ENCODE assay signal across 19 cellular contexts in genomic region chr3:127041264-127041820, GRCh38.
"Had no signal": no experiment of that assay in that cellular context is flagged by ENCODE, and none has a peak within 500 bp of the region (broad histone marks: within the 10 kb centered on the region; RNA-seq: fewer than 3 reads in every experiment).

No MANE protein-coding gene starts in this region.

- H3K4me3 ChIP-seq: cardiac muscle cell, esophagus muscularis mucosa, gastroesophageal sphincter, thyroid gland had no signal

- H3K36me3 Mint-ChIP-seq: activated naive CD4-positive, alpha-beta T cell treated with anti-CD3 and anti-CD28 coated beads, Interleukin-2, amount 50 U/mL, for 72 hours had no signal

- H3K4me3 Mint-ChIP-seq: activated CD8-positive, alpha-beta T cell treated with anti-CD3 and anti-CD28 coated beads for 36 hours; activated T-cell treated with anti-CD3 and anti-CD28 coated beads, Interleukin-2, amount 50 U/mL, for 4 hours had no signal

- DNase-seq: activated CD4-positive, alpha-beta T cell treated with anti-CD3 and anti-CD28 coated beads for 48 hours; activated CD4-positive, CD25-positive, alpha-beta regulatory T cell; activated CD8-positive, alpha-beta T cell treated with anti-CD3 and anti-CD28 coated beads for 36 hours; activated T-cell treated with anti-CD3 and anti-CD28 coated beads, Interleukin-2, amount 50 U/mL, for 4 hours; amniotic stem cell; dermis blood vessel endothelial cell; effector memory CD4-positive, alpha-beta T cell; stimulated activated CD4-positive, alpha-beta T cell treated with anti-CD3 and anti-CD28 coated beads, Interleukin-12 subunit alpha, Interleukin-12 subunit beta, amount 100 ng/mL, for 4 hours; stimulated activated CD4-positive, alpha-beta T cell treated with anti-CD3 and anti-CD28 coated beads, Interleukin-1b, Interleukin-23, amount 100 ng/mL, for 48 hours; stimulated activated CD8-positive, alpha-beta memory T cell treated with anti-CD3 and anti-CD28 coated beads, Interleukin-4, amount 100 ng/mL, for 48 hours; stimulated activated naive CD4-positive, alpha-beta T cell treated with Interleukin-2 at 50 U/mL for 16 hours; T-helper 1 cell; T-helper 9 cell had no signal

- H3K36me3 ChIP-seq: cardiac muscle cell, esophagus muscularis mucosa, gastroesophageal sphincter, thyroid gland had no signal

- H3K27me3 Mint-ChIP-seq: activated CD8-positive, alpha-beta T cell treated with anti-CD3 and anti-CD28 coated beads for 36 hours had no signal

- H3K27ac Mint-ChIP-seq: activated CD8-positive, alpha-beta T cell treated with anti-CD3 and anti-CD28 coated beads for 36 hours; activated naive CD4-positive, alpha-beta T cell treated with anti-CD3 and anti-CD28 coated beads, Interleukin-2, amount 50 U/mL, for 72 hours had no signal

- H3K27me3 ChIP-seq: cardiac muscle cell, esophagus muscularis mucosa, gastroesophageal sphincter, thyroid gland had no signal

- H3K9me3 ChIP-seq: esophagus muscularis mucosa, gastroesophageal sphincter, thyroid gland had no signal

- H3K27ac ChIP-seq: cardiac muscle cell, esophagus muscularis mucosa, gastroesophageal sphincter had no signal

- ATAC-seq: activated CD8-positive, alpha-beta T cell treated with anti-CD3 and anti-CD28 coated beads for 36 hours; activated naive CD4-positive, alpha-beta T cell treated with anti-CD3 and anti-CD28 coated beads, Interleukin-2, amount 50 U/mL, for 72 hours; activated T-cell treated with anti-CD3 and anti-CD28 coated beads, Interleukin-2, amount 50 U/mL, for 4 hours; gastroesophageal sphincter had no signal

- H3K9me3 Mint-ChIP-seq: activated CD8-positive, alpha-beta T cell treated with anti-CD3 and anti-CD28 coated beads for 36 hours; activated naive CD4-positive, alpha-beta T cell treated with anti-CD3 and anti-CD28 coated beads, Interleukin-2, amount 50 U/mL, for 72 hours; activated T-cell treated with anti-CD3 and anti-CD28 coated beads, Interleukin-2, amount 50 U/mL, for 4 hours; neural crest cell had no signal
